ENCODE assay signal across 9 cellular contexts in genomic region chr1:183070923-183071618, GRCh38. TPM values are rescaled to one million over a fixed set of nuclear protein-coding genes. Genes with fewer than 3 reads are reported as not detected.
DNase-seq lines count a peak whose midpoint lies in the region; ATAC-seq and TF ChIP-seq lines count a peak whose summit lies in the region.
"Had no signal": no experiment of that assay in that cellular context is flagged by ENCODE, and none has a peak within 500 bp of the region (broad histone marks: within the 10 kb centered on the region; RNA-seq: fewer than 3 reads in every experiment).

No MANE protein-coding gene starts in this region.

- ATAC-seq in GM18519 (IDR thresholded peaks at IDR 0.05; ENCODE audit: low FRiP score, unreplicated experiment) (peak; percentile 89), HG02588 (IDR thresholded peaks at IDR 0.05; ENCODE audit: unreplicated experiment) (peak; percentile 89), body of pancreas (no peak)

- no peak overlapping the region for H3K27ac ChIP-seq in body of pancreas
- H3K27ac ChIP-seq: right lobe of liver had no signal

- no peak overlapping the region for H3K4me3 ChIP-seq in body of pancreas
- H3K4me3 ChIP-seq: right lobe of liver had no signal

- no peak for TF ChIP-seq CTCF in body of pancreas (IDR thresholded peaks at IDR 0.05)

- no peak for TF ChIP-seq POLR2A in body of pancreas (IDR thresholded peaks at IDR 0.05)

- no peaks in the 10 kb centered on the region for H3K36me3 ChIP-seq in body of pancreas (replicated peaks in 1 of 2; ENCODE audit: insufficient read depth in 1 of 2, low read depth in 2 of 2)
- H3K36me3 ChIP-seq: right lobe of liver had no signal

- H3K9me3 ChIP-seq in body of pancreas: no peaks in the 10 kb centered on the region
- H3K9me3 ChIP-seq: right lobe of liver had no signal

- 50 to 65% methylated on average over 3 of the region's 3 CpGs for WGBS in body of pancreas, 2 donors

- no peaks in the 10 kb centered on the region for H3K27me3 ChIP-seq in body of pancreas
- H3K27me3 ChIP-seq: right lobe of liver had no signal

- intact Hi-C loops in body of pancreas (cut with DNase I) (no loop called here), head of caudate nucleus (cut with DNase I) (no loop called here)

- DNase-seq in MV-4-11 (lab: John Stamatoyannopoulos, UW) (peak; percentile 72), germinal center (ENCODE audit: low spot score) (peak; percentile 24), body of pancreas (no peak), NCI-H510A (lab: John Stamatoyannopoulos, UW) (no peak), head of caudate nucleus (no peak)
- DNase-seq in activated CD4-positive, alpha-beta T cell treated with anti-CD3 and anti-CD28 coated beads, Interleukin-2, amount 50 U/mL, for 4 hours: no peak
- DNase-seq: right lobe of liver had no signal

- H3K4me1 ChIP-seq in body of pancreas: peaks cover 20% of the 10 kb centered on the region

RNA-seq across cellular contexts. Expression of gene LAMC1, which starts 47.9 kb away (rescaled TPM):
- total RNA-seq in body of pancreas: 10 to 100 TPM; 60.7 to 96.6 TPM

Comparison
In these comparisons a context has a peak if more than half of its experiments do, and no peak if none do; other contexts are left out.
1. DNase-seq: peak in MV-4-11 (single experiment) and germinal center (single experiment); none in body of pancreas (0 of 4), NCI-H510A (single experiment), activated CD4-positive, alpha-beta T cell treated with anti-CD3 and anti-CD28 coated beads, Interleukin-2, amount 50 U/mL, for 4 hours (0 of 2) and head of caudate nucleus (0 of 42).